ENCODE assay signal across 1 cellular context in genomic region chr10:103789141-103789540, GRCh38.
TF ChIP-seq lines count a peak whose summit lies in the region.

No MANE protein-coding gene starts in this region.

TF ChIP-seq in WTC11, 78 proteins besides CTCF, POLR2A, EP300 and RAD21:
- no peak for TF ChIP-seq E2F4 (CRISPR knock-in tag; IDR thresholded peaks at IDR 0.05; ENCODE audit: borderline replicate concordance, low read depth)
- no peak for TF ChIP-seq JUN (CRISPR knock-in tag; IDR thresholded peaks at IDR 0.05)
- TF ChIP-seq, protein P1, sequence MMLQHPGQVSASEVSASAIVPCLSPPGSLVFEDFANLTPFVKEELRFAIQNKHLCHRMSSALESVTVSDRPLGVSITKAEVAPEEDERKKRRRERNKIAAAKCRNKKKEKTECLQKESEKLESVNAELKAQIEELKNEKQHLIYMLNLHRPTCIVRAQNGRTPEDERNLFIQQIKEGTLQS (CRISPR knock-in tag; conservative IDR thresholded peaks at IDR 0.05) = no peak
- TF ChIP-seq GABPB1 (CRISPR knock-in tag; IDR thresholded peaks at IDR 0.05) = no peak
- no peak for TF ChIP-seq PREB (CRISPR knock-in tag; IDR thresholded peaks at IDR 0.05; ENCODE audit: borderline replicate concordance)
- TF ChIP-seq, protein P2, sequence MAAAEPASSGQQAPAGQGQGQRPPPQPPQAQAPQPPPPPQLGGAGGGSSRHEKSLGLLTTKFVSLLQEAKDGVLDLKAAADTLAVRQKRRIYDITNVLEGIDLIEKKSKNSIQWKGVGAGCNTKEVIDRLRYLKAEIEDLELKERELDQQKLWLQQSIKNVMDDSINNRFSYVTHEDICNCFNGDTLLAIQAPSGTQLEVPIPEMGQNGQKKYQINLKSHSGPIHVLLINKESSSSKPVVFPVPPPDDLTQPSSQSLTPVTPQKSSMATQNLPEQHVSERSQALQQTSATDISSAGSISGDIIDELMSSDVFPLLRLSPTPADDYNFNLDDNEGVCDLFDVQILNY (CRISPR knock-in tag; IDR thresholded peaks at IDR 0.05) = no peak
- no peak for TF ChIP-seq SOX15 (CRISPR knock-in tag; IDR thresholded peaks at IDR 0.05)
- TF ChIP-seq ZNF263 (CRISPR knock-in tag; IDR thresholded peaks at IDR 0.05; ENCODE audit: low read depth) = no peak
- no peak for TF ChIP-seq ZNF281 (CRISPR knock-in tag; IDR thresholded peaks at IDR 0.05)
- no peak for TF ChIP-seq FOXP1 (CRISPR knock-in tag; IDR thresholded peaks at IDR 0.05; ENCODE audit: borderline replicate concordance)
- no peak for TF ChIP-seq FOXJ3 (CRISPR knock-in tag; IDR thresholded peaks at IDR 0.05; ENCODE audit: borderline replicate concordance)
- no peak for TF ChIP-seq ZNF121 (CRISPR knock-in tag; IDR thresholded peaks at IDR 0.05)
- TF ChIP-seq, protein P3, sequence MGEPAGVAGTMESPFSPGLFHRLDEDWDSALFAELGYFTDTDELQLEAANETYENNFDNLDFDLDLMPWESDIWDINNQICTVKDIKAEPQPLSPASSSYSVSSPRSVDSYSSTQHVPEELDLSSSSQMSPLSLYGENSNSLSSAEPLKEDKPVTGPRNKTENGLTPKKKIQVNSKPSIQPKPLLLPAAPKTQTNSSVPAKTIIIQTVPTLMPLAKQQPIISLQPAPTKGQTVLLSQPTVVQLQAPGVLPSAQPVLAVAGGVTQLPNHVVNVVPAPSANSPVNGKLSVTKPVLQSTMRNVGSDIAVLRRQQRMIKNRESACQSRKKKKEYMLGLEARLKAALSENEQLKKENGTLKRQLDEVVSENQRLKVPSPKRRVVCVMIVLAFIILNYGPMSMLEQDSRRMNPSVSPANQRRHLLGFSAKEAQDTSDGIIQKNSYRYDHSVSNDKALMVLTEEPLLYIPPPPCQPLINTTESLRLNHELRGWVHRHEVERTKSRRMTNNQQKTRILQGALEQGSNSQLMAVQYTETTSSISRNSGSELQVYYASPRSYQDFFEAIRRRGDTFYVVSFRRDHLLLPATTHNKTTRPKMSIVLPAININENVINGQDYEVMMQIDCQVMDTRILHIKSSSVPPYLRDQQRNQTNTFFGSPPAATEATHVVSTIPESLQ (CRISPR knock-in tag; IDR thresholded peaks at IDR 0.05) = no peak
- TF ChIP-seq ERG (CRISPR knock-in tag; IDR thresholded peaks at IDR 0.05) = no peak
- TF ChIP-seq, protein P4, sequence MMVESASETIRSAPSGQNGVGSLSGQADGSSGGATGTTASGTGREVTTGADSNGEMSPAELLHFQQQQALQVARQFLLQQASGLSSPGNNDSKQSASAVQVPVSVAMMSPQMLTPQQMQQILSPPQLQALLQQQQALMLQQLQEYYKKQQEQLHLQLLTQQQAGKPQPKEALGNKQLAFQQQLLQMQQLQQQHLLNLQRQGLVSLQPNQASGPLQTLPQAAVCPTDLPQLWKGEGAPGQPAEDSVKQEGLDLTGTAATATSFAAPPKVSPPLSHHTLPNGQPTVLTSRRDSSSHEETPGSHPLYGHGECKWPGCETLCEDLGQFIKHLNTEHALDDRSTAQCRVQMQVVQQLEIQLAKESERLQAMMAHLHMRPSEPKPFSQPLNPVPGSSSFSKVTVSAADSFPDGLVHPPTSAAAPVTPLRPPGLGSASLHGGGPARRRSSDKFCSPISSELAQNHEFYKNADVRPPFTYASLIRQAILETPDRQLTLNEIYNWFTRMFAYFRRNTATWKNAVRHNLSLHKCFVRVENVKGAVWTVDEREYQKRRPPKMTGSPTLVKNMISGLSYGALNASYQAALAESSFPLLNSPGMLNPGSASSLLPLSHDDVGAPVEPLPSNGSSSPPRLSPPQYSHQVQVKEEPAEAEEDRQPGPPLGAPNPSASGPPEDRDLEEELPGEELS (CRISPR knock-in tag; IDR thresholded peaks at IDR 0.05) = no peak
- TF ChIP-seq ETV6 (CRISPR knock-in tag; IDR thresholded peaks at IDR 0.05) = no peak
- no peak for TF ChIP-seq CREM (CRISPR knock-in tag; IDR thresholded peaks at IDR 0.05)
